Comparison of ENCODE assay signal across 9 cellular contexts in genomic region chr10:80159166-80159888, GRCh38. TPM values are rescaled to one million over a fixed set of nuclear protein-coding genes. Genes with fewer than 3 reads are reported as not detected.
DNase-seq lines count a peak whose midpoint lies in the region; ATAC-seq and TF ChIP-seq lines count a peak whose summit lies in the region.
"Had no signal": no experiment of that assay in that cellular context is flagged by ENCODE, and none has a peak within 500 bp of the region (broad histone marks: within the 10 kb centered on the region; RNA-seq: fewer than 3 reads in every experiment).

No MANE protein-coding gene starts in this region.

- H3K14ac ChIP-seq in neuronal stem cell (ENCODE audit: low read length), result no peak overlapping the region

- peak overlapping the region; percentile 34 for H4K91ac ChIP-seq in neuronal stem cell (ENCODE audit: low read depth, low read length, poor library complexity)

- H2AFZ ChIP-seq in neuronal stem cell (ENCODE audit: low read length), result no peak overlapping the region

- POLR2A ChIA-PET in A673 (lab: Charles Lee; ENCODE audit: low non-redundant PET), result interaction anchor here (0.6 kb wide), 1 partner anchor 692 kb away, joined by 10 read pairs; no protein-coding TSS in a partner anchor

- CTCF ChIA-PET in A673 (lab: Charles Lee), result interaction anchor here (1.2 kb wide), 2 partner anchors 15 to 16 kb away, joined by 5 to 7 read pairs; no protein-coding TSS in a partner anchor

- H3K4me3 ChIP-seq in A673 (ENCODE audit: low read depth, low read length, poor library complexity, severe bottlenecking), result no peak overlapping the region
- no peak overlapping the region for H3K4me3 ChIP-seq in neuronal stem cell (ENCODE audit: low read length in 2 of 2)

- H3K36me3 ChIP-seq in A673 (ENCODE audit: insufficient read depth, low read length, poor library complexity, severe bottlenecking), result peaks cover 33% of the 10 kb centered on the region
- no peaks in the 10 kb centered on the region for H3K36me3 ChIP-seq in neuronal stem cell (replicated peaks in 1 of 2; ENCODE audit: control insufficient read depth in 2 of 2, insufficient read depth in 2 of 2, low read length in 2 of 2)

- H3K4me2 ChIP-seq in neuronal stem cell (ENCODE audit: insufficient read depth, low read length, poor library complexity, severe bottlenecking), result no peak overlapping the region

- no TSS peak for BruUV-seq in A673 (replicated peaks; lab: Mats Ljungman, UMichigan)

- H3K4me1 ChIP-seq in A673 (ENCODE audit: insufficient read depth, low read length, poor library complexity, severe bottlenecking), result peaks cover 37% of the 10 kb centered on the region
- H3K4me1 ChIP-seq in neuronal stem cell (ENCODE audit: control insufficient read depth in 2 of 2, insufficient read depth in 1 of 2, low read depth in 1 of 2, low read length in 2 of 2), result peaks cover 2 to 10% of the 10 kb centered on the region in 2 donors

- no peak for TF ChIP-seq CTCF in A673 (conservative IDR thresholded peaks at IDR 0.05; ENCODE audit: low read depth, low read length)

- H3K18ac ChIP-seq in neuronal stem cell (ENCODE audit: low read length), result peak overlapping the region; percentile 17

- no peak overlapping the region for H2BK15ac ChIP-seq in neuronal stem cell (ENCODE audit: low read length)

- no CpG with 5 or more reads among the region's 9 CpGs for WGBS in neuronal stem cell (ENCODE audit: extremely low coverage in 2 of 2, insufficient read length in 2 of 2, insufficient replicate concordance in 1 of 2), 2 donors

- no peak overlapping the region for H2AK5ac ChIP-seq in neuronal stem cell (ENCODE audit: low read depth, low read length)

- intact Hi-C loops in A673 (cut with micrococcal nuclease; ENCODE audit: unreplicated experiment), result loop anchor here (2.0 kb wide), 1 partner anchor 45 kb away; the partner anchor contains the start of gene ANXA11

- no peak overlapping the region for H2BK120ac ChIP-seq in neuronal stem cell (ENCODE audit: low read depth, low read length)

- H2BK12ac ChIP-seq in neuronal stem cell (ENCODE audit: low read length), result no peak overlapping the region

- H3K27ac ChIP-seq in A673 (ENCODE audit: low read depth, low read length, poor library complexity, severe bottlenecking), result peak overlapping the region; percentile 88
- H3K27ac ChIP-seq in cingulate gyrus (ENCODE audit: low read depth, low read length), result peak overlapping the region; percentile 75
- no peak overlapping the region for H3K27ac ChIP-seq in neuronal stem cell (replicated peaks; ENCODE audit: low read length)

- ATAC-seq in HG02571 (IDR thresholded peaks at IDR 0.05; ENCODE audit: unreplicated experiment), result no peak

- DNase-seq in A673 (ENCODE audit: low spot score) (peak; percentile 66), NCI-H82 treated with DMSO at 0.1 percent for 48 hours (lab: John Stamatoyannopoulos, UW; ENCODE audit: unreplicated experiment) (peak; percentile 43), neuronal stem cell (ENCODE audit: low spot score) (no peak), DMS79 treated with DMSO at 0.1 percent for 48 hours (lab: John Stamatoyannopoulos, UW) (no peak), GF-D8 (lab: John Stamatoyannopoulos, UW) (no peak), SHP77 treated with DMSO at 0.1 percent for 48 hours (lab: John Stamatoyannopoulos, UW) (no peak)
- DNase-seq: NCI-H524 treated with DMSO at 0.1 percent for 48 hours had no signal

- no peak overlapping the region for H2BK5ac ChIP-seq in neuronal stem cell (ENCODE audit: low read length)

- H3K4ac ChIP-seq in neuronal stem cell (ENCODE audit: low read length), result no peak overlapping the region

- H3K79me1 ChIP-seq in neuronal stem cell (ENCODE audit: low read depth, low read length), result no peaks in the 10 kb centered on the region

- H3K9me3 ChIP-seq in A673 (ENCODE audit: low read depth, low read length, poor library complexity, severe bottlenecking) (no peaks in the 10 kb centered on the region), neuronal stem cell (replicated peaks in 1 of 2; ENCODE audit: control insufficient read depth in 2 of 2, insufficient read depth in 1 of 2, low read depth in 1 of 2, low read length in 2 of 2) (no peaks in the 10 kb centered on the region)

- no peak overlapping the region for H3K23ac ChIP-seq in neuronal stem cell (ENCODE audit: low read depth, low read length, poor library complexity)

- no peak overlapping the region for H4K8ac ChIP-seq in neuronal stem cell (ENCODE audit: low read depth, low read length)

- H3K9ac ChIP-seq in neuronal stem cell (ENCODE audit: low read depth, low read length, poor library complexity), result no peak overlapping the region

- H3K27me3 ChIP-seq in A673 (replicated peaks; ENCODE audit: insufficient read depth, low read depth, low read length, poor library complexity), result no peaks in the 10 kb centered on the region
- H3K27me3 ChIP-seq in neuronal stem cell (ENCODE audit: control insufficient read depth in 3 of 3, insufficient read depth in 3 of 3, low read depth in 1 of 3, low read length in 3 of 3), result no peaks in the 10 kb centered on the region

RNA-seq across cellular contexts. Expression of gene PLAC9, which starts 26.8 kb away (rescaled TPM):
- total RNA-seq in A673 (2021), result not detected in 2 replicates
- polyA plus RNA-seq in neuronal stem cell (2013, experiment 1 of 2), result 1.3 TPM
- polyA plus RNA-seq in neuronal stem cell (2013, experiment 2 of 2), result 1.3 TPM

RNA-seq across cellular contexts. Expression of gene ANXA11, which starts 46.0 kb away (rescaled TPM):
- 118 and 119 TPM in 2 replicates for total RNA-seq in A673 (2021)
- polyA plus RNA-seq in neuronal stem cell (2013, experiment 1 of 2), result 47.4 TPM
- 40.6 TPM for polyA plus RNA-seq in neuronal stem cell (2013, experiment 2 of 2)

Comparison
In these comparisons a context has a peak if more than half of its experiments do, and no peak if none do; other contexts are left out.
1. DNase-seq: peak in A673 (single experiment) and NCI-H82 treated with DMSO at 0.1 percent for 48 hours (single experiment); none in neuronal stem cell (single experiment), DMS79 treated with DMSO at 0.1 percent for 48 hours (single experiment), GF-D8 (single experiment) and SHP77 treated with DMSO at 0.1 percent for 48 hours (single experiment).